Comparison of ENCODE assay signal across 20 cellular contexts in the genomic region with DNA sequence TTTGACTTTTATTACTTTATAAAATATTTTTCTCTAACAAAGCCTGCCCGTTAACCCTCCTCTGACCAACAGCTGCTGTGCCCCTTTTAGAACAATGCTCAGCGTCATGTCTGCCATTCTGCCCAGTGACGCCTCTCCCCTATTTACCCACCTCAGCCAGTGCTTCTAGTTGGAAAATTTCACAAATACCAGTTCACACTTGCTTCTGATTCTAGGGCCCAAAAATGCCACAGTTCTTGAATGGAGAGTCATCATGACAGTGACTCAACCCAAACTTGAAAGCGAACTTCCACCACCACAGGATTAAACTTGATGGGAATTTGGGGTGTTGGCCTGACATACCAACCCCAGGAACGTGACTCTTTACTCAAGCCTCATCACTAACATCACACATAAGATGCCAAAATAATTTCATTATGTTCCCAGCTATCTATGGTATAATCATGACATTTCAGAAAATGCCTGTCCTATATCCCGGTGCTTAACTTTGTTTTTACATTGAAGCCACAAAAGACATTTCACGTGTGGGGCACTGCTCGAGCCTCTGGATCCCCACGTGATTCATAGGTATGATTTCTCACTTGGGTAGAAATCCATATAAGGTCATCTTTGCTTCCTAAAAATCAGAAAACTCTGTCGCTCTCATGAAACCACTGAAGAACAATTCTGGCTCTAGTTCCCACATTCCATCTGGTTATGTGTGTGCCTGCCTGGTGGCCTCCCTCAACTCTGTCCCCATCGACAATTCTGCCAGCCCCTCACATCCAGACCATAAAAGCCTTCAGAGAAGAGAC.
DNase-seq lines count a peak whose midpoint lies in the region; FAIRE-seq and TF ChIP-seq lines count a peak whose summit lies in the region.
"Had no signal": no experiment of that assay in that cellular context is flagged by ENCODE, and none has a peak within 500 bp of the region (broad histone marks: within the 10 kb centered on the region; RNA-seq: fewer than 3 reads in every experiment).

No MANE protein-coding gene starts in this region.

- peaks cover 0 to 1% (median 0%) of the 10 kb centered on the region in 3 donors for H3K27me3 Mint-ChIP-seq in CD14-positive monocyte (ENCODE audit: low read depth in 3 of 3)
- H3K27me3 Mint-ChIP-seq: activated naive CD8-positive, alpha-beta T cell treated with anti-CD3 and anti-CD28 coated beads, Interleukin-2, amount 50 U/mL, for 24 hours; activated T-helper 17 cell treated with anti-CD3 and anti-CD28 coated beads, Interleukin-2, amount 50 U/mL, for 72 hours; B cell had no signal

- intact Hi-C loops in CD14-positive monocyte (cut with micrococcal nuclease) = no loop called here

- no peaks in the 10 kb centered on the region for H3K79me2 ChIP-seq in osteoblast (ENCODE audit: insufficient read depth, low read length)

- H3K27me3 ChIP-seq in bronchial epithelial cell (ENCODE audit: control insufficient read depth, insufficient read depth, low read length) (no peaks in the 10 kb centered on the region), osteoblast (ENCODE audit: insufficient read depth, low read length) (no peaks in the 10 kb centered on the region)
- H3K27me3 ChIP-seq: neutrophil had no signal

- H2AFZ ChIP-seq in osteoblast (ENCODE audit: low read length) = no peak overlapping the region

- peaks cover 65% of the 10 kb centered on the region for H3K4me1 Mint-ChIP-seq in CD14-positive monocyte
- H3K4me1 Mint-ChIP-seq: activated naive CD8-positive, alpha-beta T cell treated with anti-CD3 and anti-CD28 coated beads, Interleukin-2, amount 50 U/mL, for 24 hours; activated T-helper 17 cell treated with anti-CD3 and anti-CD28 coated beads, Interleukin-2, amount 50 U/mL, for 72 hours; B cell had no signal

- H3K36me3 Mint-ChIP-seq in CD14-positive monocyte = peaks cover 0 to 2% of the 10 kb centered on the region in 2 donors

- H3K4me3 Mint-ChIP-seq in CD14-positive monocyte = no peak overlapping the region
- H3K4me3 Mint-ChIP-seq: activated naive CD8-positive, alpha-beta T cell treated with anti-CD3 and anti-CD28 coated beads, Interleukin-2, amount 50 U/mL, for 24 hours; activated T-helper 17 cell treated with anti-CD3 and anti-CD28 coated beads, Interleukin-2, amount 50 U/mL, for 72 hours; B cell had no signal

- no peaks in the 10 kb centered on the region for H4K20me1 ChIP-seq in osteoblast (ENCODE audit: insufficient read depth, low read length)

- H3K4me1 ChIP-seq in osteoblast (ENCODE audit: insufficient read depth, low read length) = peaks cover 28% of the 10 kb centered on the region

- no peaks in the 10 kb centered on the region for H3K9me3 Mint-ChIP-seq in CD14-positive monocyte
- H3K9me3 Mint-ChIP-seq: activated naive CD8-positive, alpha-beta T cell treated with anti-CD3 and anti-CD28 coated beads, Interleukin-2, amount 50 U/mL, for 24 hours; activated T-helper 17 cell treated with anti-CD3 and anti-CD28 coated beads, Interleukin-2, amount 50 U/mL, for 72 hours had no signal

- H3K27ac Mint-ChIP-seq in CD14-positive monocyte = peak overlapping the region in 5 of 7 donors; percentile 28 to 91 (median 66)
- H3K27ac Mint-ChIP-seq: activated naive CD8-positive, alpha-beta T cell treated with anti-CD3 and anti-CD28 coated beads, Interleukin-2, amount 50 U/mL, for 24 hours; activated T-helper 17 cell treated with anti-CD3 and anti-CD28 coated beads, Interleukin-2, amount 50 U/mL, for 72 hours; B cell had no signal

- FAIRE-seq in bronchial epithelial cell (lab: Jason Lieb, UNC) = peak; percentile 96
- FAIRE-seq in GM19239 (lab: Jason Lieb, UNC) = no peak
- FAIRE-seq: HTR-8/SVneo had no signal

- no peak for DNase-seq in CD14-positive monocyte (ENCODE audit: low spot score)
- peak; percentile 37 for DNase-seq in LoVo (ENCODE audit: low spot score)
- DNase-seq in bronchial epithelial cell (ENCODE audit: low read depth) = peak; percentile 100
- DNase-seq in osteoblast (ENCODE audit: insufficient read length, low spot score, missing footprints) = peak; percentile 88
- no peak for DNase-seq in NK-92 (lab: John Stamatoyannopoulos, UW; ENCODE audit: unreplicated experiment)
- DNase-seq in GM19239 (ENCODE audit: insufficient read length, low spot score) = no peak
- DNase-seq in activated naive CD4-positive, alpha-beta T cell treated with anti-CD3 and anti-CD28 coated beads, Interleukin-2, amount 50 U/mL, for 16 hours = no peak
- no peak for DNase-seq in epidermal melanocyte (ENCODE audit: insufficient read length, low spot score)
- DNase-seq: activated naive CD8-positive, alpha-beta T cell treated with anti-CD3 and anti-CD28 coated beads, Interleukin-2, amount 50 U/mL, for 24 hours; caudate nucleus; H7; Kasumi-1; NCI-H2227 treated with DMSO at 0.1 percent for 48 hours; NK-92 treated with Interleukin-12 subunit alpha and Interleukin-12 subunit beta, amount 100 ng/mL, for 24 hours; stimulated activated CD4-positive, alpha-beta T cell treated with anti-CD3 and anti-CD28 coated beads, Interleukin-2, amount 100 ng/mL, for 48 hours; substantia nigra had no signal

- TF ChIP-seq CTCF in CD14-positive monocyte (IDR thresholded peaks at IDR 0.05) (no peak), bronchial epithelial cell (IDR thresholded peaks at IDR 0.05; ENCODE audit: insufficient read depth, low read length, severe bottlenecking) (no peak), osteoblast (IDR thresholded peaks at IDR 0.05; ENCODE audit: extremely low read depth, low read depth, low read length) (no peak)

- H3K9me3 ChIP-seq in osteoblast (ENCODE audit: low read depth, low read length) = no peaks in the 10 kb centered on the region
- H3K9me3 ChIP-seq: neutrophil had no signal

- H3K4me3 ChIP-seq in bronchial epithelial cell (ENCODE audit: low read depth, low read length) (no peak overlapping the region), osteoblast (ENCODE audit: insufficient read depth, low read length) (no peak overlapping the region)

- H3K36me3 ChIP-seq in bronchial epithelial cell (ENCODE audit: control insufficient read depth, insufficient read depth, low read length) (no peaks in the 10 kb centered on the region), osteoblast (ENCODE audit: insufficient read depth, low read length) (no peaks in the 10 kb centered on the region)
- H3K36me3 ChIP-seq: neutrophil had no signal

- peak overlapping the region; percentile 29 for H3K4me2 ChIP-seq in osteoblast (ENCODE audit: insufficient read depth, low read length)

- H3K27ac ChIP-seq in osteoblast (ENCODE audit: low read depth, low read length) = peak overlapping the region; percentile 83
- H3K27ac ChIP-seq: neutrophil had no signal

Comparison
In these comparisons a context has a peak if more than half of its experiments do, and no peak if none do; other contexts are left out.
1. DNase-seq: peak in LoVo (single experiment), bronchial epithelial cell (single experiment) and osteoblast (single experiment); none in CD14-positive monocyte (single experiment), NK-92 (single experiment), GM19239 (single experiment), activated naive CD4-positive, alpha-beta T cell treated with anti-CD3 and anti-CD28 coated beads, Interleukin-2, amount 50 U/mL, for 16 hours (single experiment) and epidermal melanocyte (single experiment).